In the genomic region with DNA sequence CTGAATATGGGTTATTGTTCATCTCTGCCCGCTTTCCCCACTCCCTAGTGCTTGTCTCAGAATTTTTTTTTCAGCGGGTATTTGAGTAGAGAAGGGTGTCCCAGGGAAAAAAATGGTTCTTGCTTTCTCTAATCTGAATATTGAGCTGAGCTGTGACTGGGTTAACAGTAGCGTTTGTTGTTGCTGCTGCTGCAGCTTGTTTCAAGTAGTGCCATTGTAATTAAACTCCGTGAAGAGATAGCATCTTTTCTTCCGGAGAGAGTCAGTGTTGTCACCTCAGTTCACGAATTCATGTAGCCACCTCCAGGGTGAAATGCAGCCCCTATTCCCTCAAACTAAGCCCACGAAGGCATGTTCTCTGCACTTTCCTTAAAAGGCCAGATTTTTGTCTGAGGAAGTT, we compare ENCODE assay signal across 8 cellular contexts. TPM values are rescaled to one million over a fixed set of nuclear protein-coding genes. Genes with fewer than 3 reads are reported as not detected.
A peak's percentile ranks its signal among the peaks of the same experiment; 100 is the strongest.
DNase-seq lines count a peak whose midpoint lies in the region; ATAC-seq, FAIRE-seq and TF ChIP-seq lines count a peak whose summit lies in the region.

No MANE protein-coding gene starts in this region.

- peaks cover 28% of the 10 kb centered on the region for H3K4me1 ChIP-seq in OCI-LY3 (ENCODE audit: low read length)

- FAIRE-seq in urothelium cell line (lab: Jason Lieb, UNC): no peak

- no peak for ATAC-seq in natural killer cell treated with Interleukin-12 subunit alpha and Interleukin-12 subunit beta and Interleukin-15 and Interleukin-18, amount 100 ng/mL, for 72 hours
- no peak for ATAC-seq in GM19035 (IDR thresholded peaks at IDR 0.05; ENCODE audit: unreplicated experiment)
- ATAC-seq in GM21515 (IDR thresholded peaks at IDR 0.05; ENCODE audit: unreplicated experiment): no peak

- H3K4me1 Mint-ChIP-seq in natural killer cell treated with Interleukin-12 subunit alpha and Interleukin-12 subunit beta and Interleukin-15 and Interleukin-18, amount 100 ng/mL, for 72 hours (ENCODE audit: low read depth in 2 of 2): peaks cover 55 to 66% of the 10 kb centered on the region in 2 donors

- DNase-seq in DMS153 (lab: John Stamatoyannopoulos, UW) (peak; percentile 7), DMS153 treated with DMSO at 0.1 percent for 48 hours (lab: John Stamatoyannopoulos, UW; ENCODE audit: unreplicated experiment) (no peak), urothelium cell line (ENCODE audit: low spot score) (no peak)
- DNase-seq in natural killer cell treated with Interleukin-12 subunit alpha and Interleukin-12 subunit beta and Interleukin-15 and Interleukin-18, amount 100 ng/mL, for 72 hours (ENCODE audit: low spot score): no peak

- no peak overlapping the region for H2AFZ ChIP-seq in OCI-LY3 (ENCODE audit: low read depth, low read length)

- no peaks in the 10 kb centered on the region for H4K20me1 ChIP-seq in OCI-LY3 (ENCODE audit: insufficient read depth, low read length)

- no peaks in the 10 kb centered on the region for H3K79me2 ChIP-seq in OCI-LY3 (ENCODE audit: low read length)

- no peak overlapping the region for H3K27ac ChIP-seq in OCI-LY3 (ENCODE audit: low read length)
- H3K27ac ChIP-seq in cingulate gyrus (ENCODE audit: low read depth, low read length): peak overlapping the region; percentile 97

- H3K27ac Mint-ChIP-seq in natural killer cell treated with Interleukin-12 subunit alpha and Interleukin-12 subunit beta and Interleukin-15 and Interleukin-18, amount 100 ng/mL, for 72 hours: peak overlapping the region; percentile 87 to 88

- peak overlapping the region; percentile 97 for H3K4me2 ChIP-seq in OCI-LY3 (ENCODE audit: low read length)

- H3K9me3 Mint-ChIP-seq in natural killer cell treated with Interleukin-12 subunit alpha and Interleukin-12 subunit beta and Interleukin-15 and Interleukin-18, amount 100 ng/mL, for 72 hours: no peaks in the 10 kb centered on the region

- H3K9ac ChIP-seq in OCI-LY3 (ENCODE audit: low read length): no peak overlapping the region

- H3K4me3 ChIP-seq in OCI-LY3 (ENCODE audit: low read length): peak overlapping the region; percentile 96

- peaks cover 7% of the 10 kb centered on the region for H3K36me3 Mint-ChIP-seq in natural killer cell treated with Interleukin-12 subunit alpha and Interleukin-12 subunit beta and Interleukin-15 and Interleukin-18, amount 100 ng/mL, for 72 hours

- H3K36me3 ChIP-seq in OCI-LY3 (replicated peaks; ENCODE audit: low read depth, low read length): no peaks in the 10 kb centered on the region

- H3K4me3 Mint-ChIP-seq in natural killer cell treated with Interleukin-12 subunit alpha and Interleukin-12 subunit beta and Interleukin-15 and Interleukin-18, amount 100 ng/mL, for 72 hours: peak overlapping the region; percentile 88

- TF ChIP-seq CTCF in OCI-LY3 (IDR thresholded peaks at IDR 0.05; ENCODE audit: low read depth, low read length): no peak

- peaks cover 57% of the 10 kb centered on the region for H3K27me3 ChIP-seq in OCI-LY3 (ENCODE audit: low read depth, low read length)

- H3K9me3 ChIP-seq in OCI-LY3 (ENCODE audit: insufficient read depth, low read length): no peaks in the 10 kb centered on the region

- H3K27me3 Mint-ChIP-seq in natural killer cell treated with Interleukin-12 subunit alpha and Interleukin-12 subunit beta and Interleukin-15 and Interleukin-18, amount 100 ng/mL, for 72 hours: no peaks in the 10 kb centered on the region

RNA-seq across cellular contexts. Expression of a gene that starts 1.5 kb away (rescaled TPM):
- 100 to 1,000 TPM in 1 of 2 donors, 10 to 100 TPM in 1; 97.1 to 114 TPM for total RNA-seq in natural killer cell treated with Interleukin-12 subunit alpha and Interleukin-12 subunit beta and Interleukin-15 and Interleukin-18, amount 100 ng/mL, for 72 hours
